Comparison of ENCODE assay signal across 13 cellular contexts in genomic region chr15:71195242-71195641, GRCh38.
DNase-seq lines count a peak whose midpoint lies in the region; ATAC-seq and TF ChIP-seq lines count a peak whose summit lies in the region.
"Had no signal": no experiment of that assay in that cellular context is flagged by ENCODE, and none has a peak within 500 bp of the region (broad histone marks: within the 10 kb centered on the region; RNA-seq: fewer than 3 reads in every experiment).

No MANE protein-coding gene starts in this region.

- CTCF ChIA-PET in PC-3 (lab: Charles Lee) = no interaction called here

- peak; percentile 59 for TF ChIP-seq CTCF in PC-3 (conservative IDR thresholded peaks at IDR 0.05; ENCODE audit: low read depth, low read length)
- peak; percentile 32 for TF ChIP-seq CTCF in fibroblast of pulmonary artery (IDR thresholded peaks at IDR 0.05; ENCODE audit: low read length, missing control alignments)
- TF ChIP-seq CTCF in stomach (IDR thresholded peaks at IDR 0.05) = no peak
- no peak for TF ChIP-seq CTCF in tibial artery (IDR thresholded peaks at IDR 0.05)

- 89 to 96% (median 93%) methylated on average over 1 of the region's 1 CpG for WGBS in stomach, 5 donors

- H4K20me1 ChIP-seq in PC-3 (ENCODE audit: low read length) = no peaks in the 10 kb centered on the region

- peaks cover 13% of the 10 kb centered on the region; the same call in 1 of the 2 replicates for H3K79me2 ChIP-seq in PC-3 (ENCODE audit: low read length)

- H3K4me3 ChIP-seq in HAP-1 = no peak overlapping the region
- H3K4me3 ChIP-seq in PC-3 (ENCODE audit: low read length) = no peak overlapping the region
- no peak overlapping the region for H3K4me3 ChIP-seq in fibroblast of pulmonary artery (replicated peaks; ENCODE audit: low read depth, low read length)
- H3K4me3 ChIP-seq in stomach = no peak overlapping the region
- H3K4me3 ChIP-seq in tibial artery = no peak overlapping the region
- H3K4me3 ChIP-seq: dorsolateral prefrontal cortex had no signal

- POLR2A ChIA-PET in PC-3 (lab: Charles Lee; ENCODE audit: unreplicated experiment) = interaction anchor here (0.6 kb wide), 1 partner anchor 34 kb away, joined by 4 read pairs; no protein-coding TSS in a partner anchor

- intact Hi-C loops in PC-3 (cut with micrococcal nuclease) (no loop called here), stomach (cut with DNase I; ENCODE audit: low total_unique reads) (no loop called here), tibial artery (cut with DNase I; ENCODE audit: low total_unique reads) (no loop called here)

- no peaks in the 10 kb centered on the region for H3F3A ChIP-seq in PC-3 (ENCODE audit: low read length, unreplicated experiment)

- no peaks in the 10 kb centered on the region for H3K36me3 ChIP-seq in HAP-1 (replicated peaks)
- peaks cover 7% of the 10 kb centered on the region; the same call in 1 of the 2 replicates for H3K36me3 ChIP-seq in PC-3 (ENCODE audit: low read depth, low read length)
- H3K36me3 ChIP-seq in stomach = no peaks in the 10 kb centered on the region
- H3K36me3 ChIP-seq in tibial artery = no peaks in the 10 kb centered on the region

- H3K9ac ChIP-seq in PC-3 (ENCODE audit: low read length) = no peak overlapping the region; the same call in 1 of the 2 replicates

- no peak overlapping the region for H2AFZ ChIP-seq in PC-3 (ENCODE audit: low read length)

- in situ Hi-C loops in HAP-1 (cut with MboI; ENCODE audit: low sequenced_read_pairs) = no loop called here

- DNase-seq in A172 (ENCODE audit: low spot score) = peak; percentile 13
- DNase-seq in HAP-1 (ENCODE audit: low spot score in 2 of 2) = peak; percentile 27 to 58
- DNase-seq in PC-3 = peak; percentile 36
- DNase-seq in fibroblast of pulmonary artery (ENCODE audit: low read depth) = peak; percentile 26
- no peak for DNase-seq in stomach
- DNase-seq in NCI-H2081 treated with DMSO at 0.1 percent for 48 hours (lab: John Stamatoyannopoulos, UW) = no peak
- DNase-seq in tibial artery = no peak
- no peak for DNase-seq in activated CD4-positive, CD25-positive, alpha-beta regulatory T cell (lab: John Stamatoyannopoulos, UW)
- DNase-seq: activated naive CD4-positive, alpha-beta T cell treated with anti-CD3 and anti-CD28 coated beads, Interleukin-2, amount 50 U/mL, for 16 hours; CD4-positive, CD25-positive, alpha-beta regulatory T cell; dorsolateral prefrontal cortex; naive thymus-derived CD4-positive, alpha-beta T cell; NCI-H1930 had no signal

- ATAC-seq in PC-3 = no peak; the same call in 1 of the 2 replicates
- ATAC-seq: naive thymus-derived CD4-positive, alpha-beta T cell had no signal

- TF ChIP-seq EP300 in stomach (IDR thresholded peaks at IDR 0.05) = no peak

- H3K27ac ChIP-seq in PC-3 (ENCODE audit: low read length) = peak overlapping the region; percentile 25; the same call in 1 of the 2 replicates
- no peak overlapping the region for H3K27ac ChIP-seq in stomach
- no peak overlapping the region for H3K27ac ChIP-seq in tibial artery
- H3K27ac ChIP-seq: dorsolateral prefrontal cortex had no signal

- no peaks in the 10 kb centered on the region for H3K9me2 ChIP-seq in PC-3 (replicated peaks; ENCODE audit: low read length)

- H3K4me2 ChIP-seq in PC-3 (ENCODE audit: low read length) = no peak overlapping the region

- BruUV-seq in PC-3 (replicated peaks; lab: Mats Ljungman, UMichigan) = no TSS peak

- TF ChIP-seq POLR2A in stomach (IDR thresholded peaks at IDR 0.05) = no peak

- H3K4me1 ChIP-seq in HAP-1 = no peaks in the 10 kb centered on the region
- 0 out of 2 replicates have a peak, but pooled peaks cover 3% of the 10 kb centered on the region for H3K4me1 ChIP-seq in PC-3 (ENCODE audit: insufficient read depth, low read length)
- peaks cover 0 to 12% (median 3%) of the 10 kb centered on the region in 4 donors for H3K4me1 ChIP-seq in stomach
- H3K4me1 ChIP-seq in tibial artery = peaks cover 0 to 18% (median 11%) of the 10 kb centered on the region in 4 donors

- H3K27me3 ChIP-seq in HAP-1 (ENCODE audit: low read depth) (no peaks in the 10 kb centered on the region), PC-3 (ENCODE audit: low read length) (no peaks in the 10 kb centered on the region), stomach (no peaks in the 10 kb centered on the region), tibial artery (no peaks in the 10 kb centered on the region)

- H3K9me3 ChIP-seq in HAP-1 (no peaks in the 10 kb centered on the region), PC-3 (ENCODE audit: low read length) (no peaks in the 10 kb centered on the region), stomach (no peaks in the 10 kb centered on the region), tibial artery (no peaks in the 10 kb centered on the region)

Comparison
In these comparisons a context has a peak if more than half of its experiments do, and no peak if none do; other contexts are left out.
1. DNase-seq: peak in A172 (single experiment), HAP-1 (2 of 2), PC-3 (single experiment) and fibroblast of pulmonary artery (single experiment); none in stomach (single experiment), NCI-H2081 treated with DMSO at 0.1 percent for 48 hours (single experiment), tibial artery (0 of 2) and activated CD4-positive, CD25-positive, alpha-beta regulatory T cell (0 of 4).
2. CTCF ChIP-seq: peak in PC-3 (single experiment) and fibroblast of pulmonary artery (single experiment); none in stomach (0 of 7) and tibial artery (0 of 2).